In the genomic region with DNA sequence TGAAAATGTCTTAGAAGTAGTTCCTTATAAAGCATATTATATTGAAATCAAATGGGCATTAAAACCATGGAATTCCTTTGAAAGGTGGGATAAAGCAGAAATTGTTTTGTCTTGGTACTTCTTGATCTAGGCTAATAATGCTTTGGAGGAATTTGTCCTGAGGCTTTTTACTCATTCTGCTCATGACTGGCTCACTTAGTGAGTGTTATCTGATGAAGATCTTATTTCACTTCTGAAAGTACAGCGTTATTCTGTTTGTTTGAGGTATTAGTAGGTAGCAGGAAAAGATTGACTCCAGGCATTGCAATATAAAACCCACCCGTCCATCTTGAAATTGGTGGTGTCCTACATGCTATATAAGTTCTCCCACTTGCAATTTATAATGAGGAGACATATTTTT, we compare ENCODE assay signal across 1 cellular context.
TF ChIP-seq lines count a peak whose summit lies in the region.

No MANE protein-coding gene starts in this region.

TF ChIP-seq in SK-N-SH, 30 proteins besides CTCF, POLR2A, EP300 and RAD21 (continued from another document):
- TF ChIP-seq ZBTB33 (IDR thresholded peaks at IDR 0.05; ENCODE audit: borderline replicate concordance, low read depth), result no peak
- no peak for TF ChIP-seq MEF2A (IDR thresholded peaks at IDR 0.05; ENCODE audit: borderline replicate concordance, low read depth)
- TF ChIP-seq TCF12 (IDR thresholded peaks at IDR 0.05), result no peak
TF ChIP-seq in SK-N-SH: peak in this region for 0.
